ENCODE assay signal across 1 cellular context in genomic region chr22:45314054-45314721, GRCh38.
TF ChIP-seq lines count a peak whose summit lies in the region.

No MANE protein-coding gene starts in this region.

TF ChIP-seq in K562, 482 proteins besides CTCF, POLR2A, EP300 and RAD21 (continued from another document and continues in another):
- TF ChIP-seq ATF2 (CRISPR knock-in tag; IDR thresholded peaks at IDR 0.05) (no peak), ZNF766 (CRISPR knock-in tag; conservative IDR thresholded peaks at IDR 0.05) (no peak), POLR2AphosphoS5 (IDR thresholded peaks at IDR 0.05; ENCODE audit: control insufficient read depth, insufficient read depth, low read depth, low read length) (peak; percentile 69; the same call in 1 of the 2 replicates), HMBOX1 (IDR thresholded peaks at IDR 0.05) (peak; percentile 21; the same call in 1 of the 2 replicates), ELF2 (CRISPR knock-in tag; IDR thresholded peaks at IDR 0.05) (no peak), GABPA (tag; conservative IDR thresholded peaks at IDR 0.05; ENCODE audit: low read depth) (peak; percentile 50; the same call in 1 of the 2 replicates), CCNT2 (IDR thresholded peaks at IDR 0.05; ENCODE audit: borderline replicate concordance, extremely low read depth, insufficient read length, low read depth, low read length) (no peak), HMG20B (CRISPR knock-in tag; IDR thresholded peaks at IDR 0.05) (no peak), KLF16 (IDR thresholded peaks at IDR 0.05) (peak; percentile 53; the same call in 1 of the 2 replicates), USF1 (CRISPR knock-in tag; IDR thresholded peaks at IDR 0.05) (0 out of 2 replicates have a peak, but pooled peaks have one; percentile 13), ZBTB17 (CRISPR knock-in tag; IDR thresholded peaks at IDR 0.05) (no peak), SMAD4 (CRISPR knock-in tag; conservative IDR thresholded peaks at IDR 0.05) (peak; percentile 36), ZNF318 (IDR thresholded peaks at IDR 0.05; ENCODE audit: borderline replicate concordance in 1 of 2, low read depth in 1 of 2) (no peak), PML (IDR thresholded peaks at IDR 0.05; ENCODE audit: low read length) (no peak), ZNF324 (CRISPR knock-in tag; IDR thresholded peaks at IDR 0.05) (no peak), MEIS2 (IDR thresholded peaks at IDR 0.05; ENCODE audit: partially characterized antibody) (peak; percentile 14), KAT7 (CRISPR knock-in tag; IDR thresholded peaks at IDR 0.05; ENCODE audit: borderline replicate concordance) (no peak), XRCC5 (IDR thresholded peaks at IDR 0.05; ENCODE audit: low read depth, low read length) (no peak), ARID1B (IDR thresholded peaks at IDR 0.05) (peak; percentile 88), ZFP1 (CRISPR knock-in tag; IDR thresholded peaks at IDR 0.05) (no peak), ZBED1 (IDR thresholded peaks at IDR 0.05) (no peak), ZNF57 (CRISPR knock-in tag; IDR thresholded peaks at IDR 0.05) (no peak), MXI1 (IDR thresholded peaks at IDR 0.05; ENCODE audit: low read depth, low read length) (0 out of 2 replicates have a peak, but pooled peaks have one; percentile 37), CBFA2T3 (IDR thresholded peaks at IDR 0.05) (peak; percentile 90), TEAD4 (IDR thresholded peaks at IDR 0.05; ENCODE audit: low read length) (peak; percentile 63), TEAD4 (CRISPR knock-in tag; IDR thresholded peaks at IDR 0.05; ENCODE audit: borderline replicate concordance) (no peak), ZBTB9 (CRISPR knock-in tag; IDR thresholded peaks at IDR 0.05) (no peak), CLOCK (CRISPR knock-in tag; IDR thresholded peaks at IDR 0.05; ENCODE audit: borderline replicate concordance) (no peak), TAF1 (IDR thresholded peaks at IDR 0.05; ENCODE audit: control insufficient read depth, extremely low read depth, insufficient read depth, low read length, severe bottlenecking) (peak; percentile 26), CBX5 (IDR thresholded peaks at IDR 0.05; ENCODE audit: borderline replicate concordance, low read depth) (no peak), STAT5B (CRISPR knock-in tag; IDR thresholded peaks at IDR 0.05) (no peak), NEUROD1 (IDR thresholded peaks at IDR 0.05; ENCODE audit: borderline replicate concordance, low read depth, low read length, partially characterized antibody) (no peak), NRF1 (conservative IDR thresholded peaks at IDR 0.05 in 1 of 2, IDR thresholded peaks at IDR 0.05 in 1 of 2) (peak; percentile 25 to 26; a peak in 3 of 4 replicates), DACH1 (IDR thresholded peaks at IDR 0.05; ENCODE audit: partially characterized antibody) (no peak), MAFF (IDR thresholded peaks at IDR 0.05; ENCODE audit: low read length) (no peak), FOXM1 (IDR thresholded peaks at IDR 0.05; ENCODE audit: low read depth) (0 out of 2 replicates have a peak, but pooled peaks have one; percentile 36), FOXM1 (CRISPR knock-in tag; IDR thresholded peaks at IDR 0.05; ENCODE audit: low read depth) (no peak), TEAD2 (tag; IDR thresholded peaks at IDR 0.05) (no peak), E2F6 (IDR thresholded peaks at IDR 0.05; ENCODE audit: borderline replicate concordance in 1 of 2, extremely low read depth in 1 of 2, insufficient read depth in 1 of 2, insufficient read length in 1 of 2, low read depth in 1 of 2, low read length in 1 of 2, poor library complexity in 1 of 2, severe bottlenecking in 1 of 2) (peak in 1 of 2 experiments; percentile 55), GATAD2B (IDR thresholded peaks at IDR 0.05; ENCODE audit: borderline replicate concordance) (peak; percentile 61; the same call in 1 of the 2 replicates), TRIM24 (IDR thresholded peaks at IDR 0.05) (peak; percentile 54 to 69; a peak in 2 of 4 replicates), MYC (IDR thresholded peaks at IDR 0.05; ENCODE audit: low read depth, low read length) (peak; percentile 95), MYC (CRISPR knock-in tag; IDR thresholded peaks at IDR 0.05; ENCODE audit: borderline replicate concordance, low read depth) (no peak), STAT5A (IDR thresholded peaks at IDR 0.05; ENCODE audit: borderline replicate concordance, low read length) (peak; percentile 68), EHMT2 (IDR thresholded peaks at IDR 0.05) (peak; percentile 21; the same call in 1 of the 2 replicates), PHB2 (IDR thresholded peaks at IDR 0.05; ENCODE audit: low read depth) (no peak), FOXO4 (CRISPR knock-in tag; IDR thresholded peaks at IDR 0.05) (no peak), DNMT1 (IDR thresholded peaks at IDR 0.05) (no peak), ATF1 (CRISPR knock-in tag; IDR thresholded peaks at IDR 0.05) (no peak), ATF1 (tag; IDR thresholded peaks at IDR 0.05) (no peak)
